Comparison of ENCODE assay signal across 8 cellular contexts in the genomic region with DNA sequence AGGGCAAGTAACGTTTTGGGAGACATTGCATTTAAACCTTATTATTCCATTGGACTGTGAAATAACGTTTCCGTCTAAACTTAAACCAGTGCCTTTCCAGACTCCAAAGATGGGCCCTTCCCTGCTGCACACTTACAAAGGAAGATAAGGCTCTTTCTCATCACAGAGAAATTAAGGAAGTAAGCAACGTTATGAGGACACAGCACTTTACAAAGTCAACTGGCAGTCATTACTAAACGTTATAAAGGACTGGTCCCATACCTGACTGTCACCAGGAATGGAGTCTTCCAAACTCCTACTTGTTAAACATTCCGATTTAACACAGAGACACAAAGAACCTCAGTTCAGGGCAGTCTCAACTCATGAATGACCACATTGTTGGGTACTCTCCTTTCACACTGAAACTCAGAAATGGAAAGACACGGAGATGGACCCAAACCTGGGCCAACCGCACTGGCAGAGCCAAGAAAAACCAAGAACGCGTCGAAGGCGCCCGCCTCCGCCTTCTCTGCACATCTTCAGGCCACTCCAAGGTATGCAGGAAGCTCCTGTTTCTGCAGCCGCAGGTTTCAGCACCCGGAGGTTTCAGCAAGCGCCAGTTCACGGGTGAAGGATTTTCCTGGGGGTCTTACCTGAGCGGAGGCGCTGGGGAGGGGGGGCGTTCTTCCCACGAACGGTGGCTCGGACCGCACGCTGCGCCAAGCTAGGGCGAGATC. TPM values are rescaled to one million over a fixed set of nuclear protein-coding genes. Genes with fewer than 3 reads are reported as not detected.
DNase-seq lines count a peak whose midpoint lies in the region; ATAC-seq, FAIRE-seq and TF ChIP-seq lines count a peak whose summit lies in the region.

No MANE protein-coding gene starts in this region.

- H3K9me3 ChIP-seq in PC-9 (ENCODE audit: insufficient read depth, low read depth) (no peaks in the 10 kb centered on the region), mammary epithelial cell (replicated peaks; ENCODE audit: insufficient read depth, low read length) (no peaks in the 10 kb centered on the region), keratinocyte (ENCODE audit: control insufficient read depth, low read depth, low read length) (no peaks in the 10 kb centered on the region)

- in situ Hi-C loops in mammary epithelial cell (cut with MboI; ENCODE audit: low sequenced_read_pairs in 2 of 2): no loop called here

- no peaks in the 10 kb centered on the region for H3K9me3 Mint-ChIP-seq in stimulated activated naive B cell treated with anti-CD40 and anti-IgM and Interleukin-4, amounts not matched to agents 10 μg/mL and 1 μg/mL and 100 μg/mL, for 72 hours

- 0 out of 2 replicates have a peak, but pooled peaks cover 4% of the 10 kb centered on the region for H3K79me2 ChIP-seq in PC-9 (ENCODE audit: low read depth)
- H3K79me2 ChIP-seq in mammary epithelial cell (ENCODE audit: insufficient read depth, low read length): peaks cover 52% of the 10 kb centered on the region
- H3K79me2 ChIP-seq in keratinocyte (ENCODE audit: control insufficient read depth, insufficient read depth, low read length): peaks cover 47% of the 10 kb centered on the region

- peaks cover 5% of the 10 kb centered on the region; the same call in 1 of the 2 replicates for H3F3A ChIP-seq in PC-9 (ENCODE audit: insufficient read depth, low read depth)

- WGBS in mammary epithelial cell (ENCODE audit: low coverage, missing lambda C conversion rate): 0% methylated on average over 8 of the region's 28 CpGs

- no peaks in the 10 kb centered on the region for H4K20me1 ChIP-seq in PC-9 (ENCODE audit: insufficient read depth)
- no peaks in the 10 kb centered on the region for H4K20me1 ChIP-seq in mammary epithelial cell (ENCODE audit: insufficient read depth, low read length)
- H4K20me1 ChIP-seq in keratinocyte (ENCODE audit: control insufficient read depth, extremely low read depth, insufficient read depth, low read length): no peaks in the 10 kb centered on the region

- CTCF ChIA-PET in PC-9 (lab: Charles Lee) (no interaction called here), mammary epithelial cell (lab: Charles Lee; ENCODE audit: low non-redundant PET) (interaction anchor here (0.6 kb wide), 1 partner anchor 15 kb away, joined by 3 read pairs; no protein-coding TSS in a partner anchor)

- H3K27me3 Mint-ChIP-seq in stimulated activated naive B cell treated with anti-CD40 and anti-IgM and Interleukin-4, amounts not matched to agents 10 μg/mL and 1 μg/mL and 100 μg/mL, for 72 hours: no peaks in the 10 kb centered on the region

- TF ChIP-seq CTCF in PC-9 (conservative IDR thresholded peaks at IDR 0.05): no peak
- no peak for TF ChIP-seq CTCF in mammary epithelial cell (conservative IDR thresholded peaks at IDR 0.05 in 1 of 2, IDR thresholded peaks at IDR 0.05 in 1 of 2; ENCODE audit: extremely low read depth in 1 of 2, insufficient read depth in 1 of 2, low read depth in 1 of 2, low read length in 2 of 2)
- TF ChIP-seq CTCF in keratinocyte (optimal IDR thresholded peaks at IDR 0.05 in 1 of 3, IDR thresholded peaks at IDR 0.05 in 1 of 3, conservative IDR thresholded peaks at IDR 0.05 in 1 of 3; ENCODE audit: extremely low read depth in 1 of 3, insufficient read depth in 2 of 3, low read length in 3 of 3): no peak

- peaks cover 8 to 13% of the 10 kb centered on the region in 2 donors for H3K36me3 Mint-ChIP-seq in stimulated activated naive B cell treated with anti-CD40 and anti-IgM and Interleukin-4, amounts not matched to agents 10 μg/mL and 1 μg/mL and 100 μg/mL, for 72 hours

- peak overlapping the region; percentile 96 to 97 for H3K4me3 Mint-ChIP-seq in stimulated activated naive B cell treated with anti-CD40 and anti-IgM and Interleukin-4, amounts not matched to agents 10 μg/mL and 1 μg/mL and 100 μg/mL, for 72 hours

- H3K27ac Mint-ChIP-seq in stimulated activated naive B cell treated with anti-CD40 and anti-IgM and Interleukin-4, amounts not matched to agents 10 μg/mL and 1 μg/mL and 100 μg/mL, for 72 hours: peak overlapping the region; percentile 96

- DNase-seq in AML-193 (lab: John Stamatoyannopoulos, UW): peak; percentile 54 to 58
- DNase-seq in PC-9: no peak
- DNase-seq in mammary epithelial cell: peak; percentile 72
- no peak for DNase-seq in keratinocyte (ENCODE audit: low read depth, low spot score)
- peak; percentile 15 for DNase-seq in stimulated activated naive B cell treated with anti-CD40 and anti-IgM and Interleukin-4, amounts not matched to agents 10 μg/mL and 1 μg/mL and 100 μg/mL, for 72 hours
- no peak for DNase-seq in UCSD-AML1 (lab: John Stamatoyannopoulos, UW; ENCODE audit: unreplicated experiment)

- H3K36me3 ChIP-seq in PC-9 (ENCODE audit: low read depth) (no peaks in the 10 kb centered on the region), mammary epithelial cell (ENCODE audit: insufficient read depth, low read length) (no peaks in the 10 kb centered on the region), keratinocyte (ENCODE audit: control insufficient read depth in 2 of 2, extremely low read depth in 1 of 2, insufficient read depth in 2 of 2, low read length in 2 of 2) (no peaks in the 10 kb centered on the region)

- H3K9me1 ChIP-seq in keratinocyte (ENCODE audit: control insufficient read depth, extremely low read depth, insufficient read depth, low read length): peaks cover 2% of the 10 kb centered on the region

- BruUV-seq in PC-9 (replicated peaks; lab: Mats Ljungman, UMichigan) (TSS peak; percentile 30), mammary epithelial cell (replicated peaks; lab: Mats Ljungman, UMichigan) (no TSS peak)

- H3K4me1 ChIP-seq in PC-9 (replicated peaks; ENCODE audit: insufficient read depth) (peaks cover 10% of the 10 kb centered on the region), mammary epithelial cell (ENCODE audit: insufficient read depth, low read length) (peaks cover 11% of the 10 kb centered on the region), keratinocyte (ENCODE audit: control insufficient read depth, extremely low read depth, insufficient read depth, low read length) (peaks cover 11% of the 10 kb centered on the region)

- H3K9ac ChIP-seq in mammary epithelial cell (ENCODE audit: insufficient read depth, low read length) (peak overlapping the region; percentile 75), keratinocyte (ENCODE audit: control insufficient read depth, extremely low read depth, insufficient read depth, low read length) (peak overlapping the region; percentile 67)

- intact Hi-C loops in PC-9 (cut with micrococcal nuclease; ENCODE audit: unreplicated experiment): no loop called here
- intact Hi-C loops in mammary epithelial cell (cut with micrococcal nuclease): loop anchor here (2.0 kb wide), 1 partner anchor 29 kb away; no protein-coding TSS in a partner anchor

- dilution Hi-C loops in mammary epithelial cell (cut with HindIII; ENCODE audit: low sequenced_read_pairs): no loop called here
- dilution Hi-C loops in keratinocyte (cut with MboI; ENCODE audit: extremely low pct_ligation_motif_present, low sequenced_read_pairs): no loop called here

- H3K27ac ChIP-seq in PC-9 (peak overlapping the region; percentile 8), mammary epithelial cell (ENCODE audit: insufficient read depth, low read depth, low read length) (peak overlapping the region; percentile 73), keratinocyte (ENCODE audit: control insufficient read depth, insufficient read depth, low read length) (peak overlapping the region; percentile 67)

- POLR2A ChIA-PET in PC-9 (lab: Charles Lee; ENCODE audit: unreplicated experiment): no interaction called here

- H3K4me1 Mint-ChIP-seq in stimulated activated naive B cell treated with anti-CD40 and anti-IgM and Interleukin-4, amounts not matched to agents 10 μg/mL and 1 μg/mL and 100 μg/mL, for 72 hours: peaks cover 22 to 35% of the 10 kb centered on the region in 2 donors

- peak overlapping the region; percentile 94 for H2AFZ ChIP-seq in PC-9
- peak overlapping the region; percentile 66 for H2AFZ ChIP-seq in mammary epithelial cell (ENCODE audit: low read depth, low read length)
- H2AFZ ChIP-seq in keratinocyte (ENCODE audit: control insufficient read depth, low read length): peak overlapping the region; percentile 95

- peak; percentile 51 for FAIRE-seq in keratinocyte (lab: Jason Lieb, UNC)

- no peaks in the 10 kb centered on the region for H3K9me2 ChIP-seq in PC-9 (ENCODE audit: insufficient read depth)

- H3K27me3 ChIP-seq in PC-9 (ENCODE audit: insufficient read depth, low read depth) (no peaks in the 10 kb centered on the region), mammary epithelial cell (ENCODE audit: insufficient read depth, low read length) (no peaks in the 10 kb centered on the region), keratinocyte (ENCODE audit: control insufficient read depth, extremely low read depth, insufficient read depth, low read length) (no peaks in the 10 kb centered on the region)

- ATAC-seq in GM18858 (IDR thresholded peaks at IDR 0.05; ENCODE audit: unreplicated experiment): peak; percentile 0
- peak; percentile 18 for ATAC-seq in HG03066 (IDR thresholded peaks at IDR 0.05; ENCODE audit: low read depth, unreplicated experiment)
- peak; percentile 2 to 11 for ATAC-seq in stimulated activated naive B cell treated with anti-CD40 and anti-IgM and Interleukin-4, amounts not matched to agents 10 μg/mL and 1 μg/mL and 100 μg/mL, for 72 hours (replicated peaks)

- peak overlapping the region; percentile 82 for H3K4me3 ChIP-seq in PC-9
- peak overlapping the region; percentile 57 to 96 (median 73) for H3K4me3 ChIP-seq in mammary epithelial cell (replicated peaks in 1 of 3; ENCODE audit: insufficient read depth in 1 of 3, low read depth in 2 of 3, low read length in 3 of 3)
- H3K4me3 ChIP-seq in keratinocyte (ENCODE audit: control insufficient read depth in 2 of 3, extremely low read depth in 1 of 3, insufficient read depth in 2 of 3, low read depth in 1 of 3, low read length in 3 of 3): peak overlapping the region; percentile 82 to 89 (median 89)

- H3K4me2 ChIP-seq in PC-9: peak overlapping the region; percentile 96
- H3K4me2 ChIP-seq in mammary epithelial cell (ENCODE audit: insufficient read depth, low read depth, low read length): peak overlapping the region; percentile 88
- H3K4me2 ChIP-seq in keratinocyte (ENCODE audit: control insufficient read depth, extremely low read depth, insufficient read depth, low read depth, low read length): peak overlapping the region; percentile 96

RNA-seq across cellular contexts. Expression of a gene that starts 0.7 kb away (rescaled TPM):
- total RNA-seq in PC-9 (2021): 18.8 and 26.8 TPM in 2 replicates
- total RNA-seq in mammary epithelial cell: 10 to 100 TPM; 68.5 to 94.7 TPM
- polyA plus RNA-seq in mammary epithelial cell: 113 TPM
- 95.7 TPM for polyA minus RNA-seq in mammary epithelial cell
- polyA plus RNA-seq in keratinocyte: 87.0 to 95.2 TPM (median 91.9 TPM) in 3 replicates
- 45.9 TPM for polyA plus RNA-seq in keratinocyte (2011; ENCODE audit: low read depth)
- 63.4 and 83.0 TPM in 2 replicates for polyA plus RNA-seq in keratinocyte (2011; cell fraction: cytosol; rRNA removed)
- polyA plus RNA-seq in keratinocyte (2011; cell fraction: nucleus; rRNA removed): 83.2 and 96.4 TPM in 2 replicates
- polyA plus RNA-seq in keratinocyte (2012; ENCODE audit: low replicate concordance): 30.3 and 60.7 TPM in 2 replicates
- 33.0 to 111 TPM (median 86.9 TPM) in 3 replicates for polyA minus RNA-seq in keratinocyte
- 56.8 TPM for polyA minus RNA-seq in keratinocyte (2011; cell fraction: cytosol; rRNA and poly(A)+ RNA removed)
- polyA minus RNA-seq in keratinocyte (2011; cell fraction: nucleus; rRNA and poly(A)+ RNA removed): 49.4 and 76.5 TPM in 2 replicates

Comparison
In these comparisons a context has a peak if more than half of its experiments do, and no peak if none do; other contexts are left out.
1. DNase-seq: peak in AML-193 (2 of 2), mammary epithelial cell (single experiment) and stimulated activated naive B cell treated with anti-CD40 and anti-IgM and Interleukin-4, amounts not matched to agents 10 μg/mL and 1 μg/mL and 100 μg/mL, for 72 hours (single experiment); none in PC-9 (0 of 2), keratinocyte (single experiment) and UCSD-AML1 (single experiment).
2. H3K27ac ChIP-seq: peak in every context shown above with its lines; median percentile 73 in mammary epithelial cell; 67 in keratinocyte; 8 in PC-9.
3. Peak in every context shown above with its lines, with median percentiles within 50 percentile points of each other: ATAC-seq, H2AFZ ChIP-seq, H3K4me2 ChIP-seq and H3K4me3 ChIP-seq.